In genomic region chr1:149843302-149844041, GRCh38 we compare ENCODE assay signal across 8 cellular contexts. TPM values are rescaled to one million over a fixed set of nuclear protein-coding genes. Genes with fewer than 3 reads are reported as not detected.
DNase-seq lines count a peak whose midpoint lies in the region; ATAC-seq and TF ChIP-seq lines count a peak whose summit lies in the region.

No MANE protein-coding gene starts in this region.

- no peak for DNase-seq in MG63
- DNase-seq in cerebellar cortex (ENCODE audit: low spot score) = peak; percentile 28
- DNase-seq in aorta = no peak
- DNase-seq in GM13976 (ENCODE audit: low spot score) = no peak

- ATAC-seq in aorta (ENCODE audit: low FRiP score) (no peak), GM19351 (IDR thresholded peaks at IDR 0.05; ENCODE audit: unreplicated experiment) (no peak), GM18511 (IDR thresholded peaks at IDR 0.05; ENCODE audit: unreplicated experiment) (no peak)

- H3K36me3 ChIP-seq in BLaER1 (peaks cover 10% of the 10 kb centered on the region), MG63 (peaks cover 29% of the 10 kb centered on the region), mesodermal cell (ENCODE audit: control insufficient read depth, insufficient read depth, low read length) (peaks cover 5% of the 10 kb centered on the region), aorta (ENCODE audit: control insufficient read depth in 1 of 2, insufficient read depth in 2 of 2, low read length in 1 of 2) (no peaks in the 10 kb centered on the region)

- H3K27ac ChIP-seq in BLaER1 = peak overlapping the region; percentile 84
- H3K27ac ChIP-seq in mesodermal cell (ENCODE audit: low read depth, low read length, severe bottlenecking) = peak overlapping the region; percentile 62
- H3K27ac ChIP-seq in aorta (ENCODE audit: low read depth in 1 of 2, low read length in 2 of 2) = peak overlapping the region in 1 of 2 donors; percentile 67

- H4K20me1 ChIP-seq in BLaER1 = peaks cover 51% of the 10 kb centered on the region

- no peak for TF ChIP-seq CTCF in GM13976 (IDR thresholded peaks at IDR 0.05; ENCODE audit: borderline replicate concordance, control extremely low read depth, extremely low read depth, insufficient read depth, missing control alignments)

- H3K4me3 ChIP-seq in BLaER1 (peak overlapping the region; percentile 72), MG63 (peak overlapping the region; percentile 79), mesodermal cell (ENCODE audit: extremely low read depth, insufficient read depth, low read length, poor library complexity, severe bottlenecking) (peak overlapping the region; percentile 69), aorta (ENCODE audit: low read length in 2 of 2) (peak overlapping the region; percentile 69 to 94)

- H3K27me3 ChIP-seq in BLaER1 (no peaks in the 10 kb centered on the region), MG63 (no peaks in the 10 kb centered on the region), aorta (ENCODE audit: control insufficient read depth in 1 of 2, insufficient read depth in 2 of 2, low read length in 1 of 2) (no peaks in the 10 kb centered on the region)

- H3K4me1 ChIP-seq in BLaER1 (peaks cover 47% of the 10 kb centered on the region), mesodermal cell (ENCODE audit: control insufficient read depth, insufficient read depth, low read length, poor library complexity, severe bottlenecking) (peaks cover 13% of the 10 kb centered on the region), aorta (ENCODE audit: control insufficient read depth in 1 of 2, insufficient read depth in 2 of 2, low read length in 2 of 2) (peaks cover 0 to 10% of the 10 kb centered on the region in 2 donors)

- 0% methylated on average over 2 to 4 of the region's 29 CpGs for WGBS in mesodermal cell (ENCODE audit: insufficient coverage in 2 of 2), 2 experiments
- 2 to 3% methylated on average over 9 to 16 of the region's 29 CpGs for WGBS in aorta, 2 donors

- intact Hi-C loops in aorta (cut with DNase I) = no loop called here

- H3K4me2 ChIP-seq in BLaER1 = peak overlapping the region; percentile 90

- H3K9me3 ChIP-seq in BLaER1 (no peaks in the 10 kb centered on the region), MG63 (no peaks in the 10 kb centered on the region), mesodermal cell (ENCODE audit: control insufficient read depth, low read length) (no peaks in the 10 kb centered on the region), aorta (ENCODE audit: control insufficient read depth, low read length) (no peaks in the 10 kb centered on the region)

- in situ Hi-C loops in GM13976 (cut with MboI; ENCODE audit: low sequenced_read_pairs, unreplicated experiment) = no loop called here

- H3K9ac ChIP-seq in BLaER1 = peak overlapping the region; percentile 95

RNA-seq across cellular contexts. Expression of gene BOLA1, which starts 55.9 kb away (rescaled TPM):
- total RNA-seq in MG63 (2014; rRNA removed; shearing (Covaris generic); ENCODE audit: low replicate concordance) = 9.5 and 33.3 TPM in 2 replicates
- 2.4 TPM for polyA plus RNA-seq in mesodermal cell (2013, experiment 1 of 2)
- polyA plus RNA-seq in mesodermal cell (2013, experiment 2 of 2) = 2.4 TPM
- 10 to 100 TPM in 1 of 2 donors, 1 to 10 TPM in 1; 8.7 to 14.0 TPM for total RNA-seq in aorta
- polyA plus RNA-seq in aorta = 10 to 100 TPM; 22.3 to 26.6 TPM
